In the genomic region with DNA sequence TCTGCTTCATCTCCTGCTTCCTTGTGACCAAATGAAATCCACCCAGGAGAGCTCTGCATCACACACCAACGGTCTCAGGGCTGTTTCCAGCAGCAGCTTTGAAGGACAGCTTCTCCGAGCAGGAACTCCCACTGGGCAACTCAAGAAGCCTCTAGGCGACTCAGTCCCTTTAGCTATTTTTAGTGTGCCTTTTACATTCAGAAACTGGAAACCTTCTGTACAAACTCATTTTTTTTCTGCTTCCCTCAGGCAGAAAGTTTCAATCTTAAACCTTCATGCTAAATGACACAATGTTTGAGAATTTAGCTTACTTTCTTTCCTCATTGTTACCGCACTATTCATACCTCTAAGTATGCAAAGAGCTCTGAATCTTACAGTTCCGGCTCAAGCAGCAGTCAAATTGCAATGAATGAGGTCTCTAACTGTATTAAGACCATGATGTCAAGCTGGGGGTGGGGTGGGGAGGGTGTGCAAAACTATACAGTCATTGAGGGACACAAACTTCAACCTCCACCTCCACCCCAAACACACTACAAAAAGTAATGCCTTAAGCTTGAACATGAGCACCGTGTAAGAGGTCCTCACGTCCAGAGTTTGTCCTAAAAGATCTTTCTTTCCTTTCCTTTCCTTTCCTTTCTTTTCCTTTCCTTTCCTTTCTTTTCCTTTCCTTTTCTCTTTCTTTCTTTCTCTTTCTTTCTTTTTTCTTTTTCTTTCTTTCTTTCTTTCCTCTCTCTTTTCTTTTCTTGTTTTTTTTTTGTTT, we compare ENCODE assay signal across 9 cellular contexts.
DNase-seq lines count a peak whose midpoint lies in the region; ATAC-seq and FAIRE-seq lines count a peak whose summit lies in the region.
"Had no signal": no experiment of that assay in that cellular context is flagged by ENCODE, and none has a peak within 500 bp of the region (broad histone marks: within the 10 kb centered on the region; RNA-seq: fewer than 3 reads in every experiment).

No MANE protein-coding gene starts in this region.

- peak; percentile 56 for ATAC-seq in HG03139 (IDR thresholded peaks at IDR 0.05; ENCODE audit: unreplicated experiment)

- H3K4me1 ChIP-seq in adipocyte (ENCODE audit: control insufficient read depth, insufficient read depth, low read length), result peaks cover 30% of the 10 kb centered on the region

- peak overlapping the region; percentile 54 for H3K9ac ChIP-seq in adipocyte (ENCODE audit: low read length)

- peak overlapping the region; percentile 46 for H3K4me3 ChIP-seq in adipocyte (ENCODE audit: low read length)
- H3K4me3 ChIP-seq: SJCRH30 had no signal

- no peaks in the 10 kb centered on the region for H3K36me3 ChIP-seq in adipocyte (ENCODE audit: control insufficient read depth, insufficient read depth, low read length, severe bottlenecking)
- H3K36me3 ChIP-seq: SJCRH30 had no signal

- FAIRE-seq in GM19239 (lab: Jason Lieb, UNC), result peak; percentile 85

- H3K9me3 ChIP-seq in adipocyte (ENCODE audit: control insufficient read depth, low read length), result no peaks in the 10 kb centered on the region
- H3K9me3 ChIP-seq: SJCRH30 had no signal

- DNase-seq in COLO829 (ENCODE audit: low spot score) (peak; percentile 54), GM19239 (ENCODE audit: insufficient read length, low spot score) (no peak), adipocyte (ENCODE audit: low read depth) (peak; percentile 85), non-pigmented ciliary epithelial cell (ENCODE audit: low read depth) (peak; percentile 91), NCI-H146 treated with DMSO at 0.1 percent for 48 hours (lab: John Stamatoyannopoulos, UW; ENCODE audit: unreplicated experiment) (no peak), NCI-H510A (lab: John Stamatoyannopoulos, UW) (no peak), NCI-H1436 treated with DMSO at 0.1 percent for 48 hours (lab: John Stamatoyannopoulos, UW) (no peak)

- no peaks in the 10 kb centered on the region for H3K27me3 ChIP-seq in adipocyte (replicated peaks; ENCODE audit: control insufficient read depth, insufficient read depth, low read length)
- H3K27me3 ChIP-seq: SJCRH30 had no signal

Comparison
In these comparisons a context has a peak if more than half of its experiments do, and no peak if none do; other contexts are left out.
1. DNase-seq: peak in COLO829 (single experiment), adipocyte (single experiment) and non-pigmented ciliary epithelial cell (single experiment); none in GM19239 (single experiment), NCI-H146 treated with DMSO at 0.1 percent for 48 hours (single experiment), NCI-H510A (single experiment) and NCI-H1436 treated with DMSO at 0.1 percent for 48 hours (single experiment).